Comparison of ENCODE assay signal across 22 cellular contexts in the genomic region with DNA sequence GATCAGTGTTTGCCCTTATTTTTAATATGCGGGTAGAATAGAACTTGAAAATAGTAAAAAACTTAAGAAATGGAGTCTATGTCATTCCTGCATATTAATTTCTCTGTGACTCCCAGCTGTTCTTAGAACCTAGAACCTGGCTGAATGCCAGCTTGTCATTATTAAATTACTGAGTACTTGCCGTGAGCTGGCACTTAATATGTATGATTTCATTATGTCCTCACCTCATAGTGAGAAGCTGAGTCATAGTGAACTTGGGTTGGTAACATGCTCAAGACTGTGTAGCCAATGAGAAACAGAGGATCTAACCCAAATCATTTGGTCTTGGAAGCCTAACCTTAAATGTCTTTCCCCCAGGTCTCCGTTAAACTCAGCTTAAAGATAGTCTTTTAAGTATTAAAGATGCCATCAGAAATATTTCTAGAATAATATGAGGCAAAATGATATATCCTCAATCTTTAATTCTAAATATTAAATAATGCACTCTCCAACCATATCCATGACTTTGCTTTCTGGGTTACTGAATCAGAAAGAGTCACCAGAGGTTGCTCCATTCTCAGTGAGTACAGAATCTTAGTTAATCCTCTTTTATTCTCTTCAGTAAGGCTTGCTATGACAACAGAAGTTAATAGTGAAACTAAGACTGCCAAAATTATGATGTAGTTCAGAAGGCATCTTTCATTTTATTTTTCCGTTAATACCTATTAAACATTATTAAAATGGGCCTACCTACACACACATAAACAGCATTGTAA. TPM values are rescaled to one million over a fixed set of nuclear protein-coding genes. Genes with fewer than 3 reads are reported as not detected.
DNase-seq lines count a peak whose midpoint lies in the region; ATAC-seq and TF ChIP-seq lines count a peak whose summit lies in the region.
"Had no signal": no experiment of that assay in that cellular context is flagged by ENCODE, and none has a peak within 500 bp of the region (broad histone marks: within the 10 kb centered on the region; RNA-seq: fewer than 3 reads in every experiment).

No MANE protein-coding gene starts in this region.

- H3K4me3 Mint-ChIP-seq in GM23338 = no peak overlapping the region
- H3K4me3 Mint-ChIP-seq: activated naive CD4-positive, alpha-beta T cell treated with anti-CD3 and anti-CD28 coated beads, Interleukin-2, amount 10 ng/mL, durations not matched to agents 7 days and 5 days; H9; stimulated activated naive CD8-positive, alpha-beta T cell treated with anti-CD3 and anti-CD28 coated beads, Interleukin-15, amount 100 ng/mL, for 72 hours; T-helper 17 cell had no signal

- H4K20me1 ChIP-seq in GM23338 (replicated peaks; ENCODE audit: insufficient read depth) = no peaks in the 10 kb centered on the region

- no peak overlapping the region for H3K4me2 ChIP-seq in GM23338

- TF ChIP-seq CTCF in cardiac fibroblast (IDR thresholded peaks at IDR 0.05; ENCODE audit: low read depth, low read length) (no peak), GM23338 (conservative IDR thresholded peaks at IDR 0.05; ENCODE audit: low read depth in 2 of 2) (no peak)

- H3K27ac Mint-ChIP-seq in GM23338 = no peak overlapping the region
- H3K27ac Mint-ChIP-seq: activated naive CD4-positive, alpha-beta T cell treated with anti-CD3 and anti-CD28 coated beads, Interleukin-2, amount 10 ng/mL, durations not matched to agents 7 days and 5 days; H9; stimulated activated naive CD8-positive, alpha-beta T cell treated with anti-CD3 and anti-CD28 coated beads, Interleukin-15, amount 100 ng/mL, for 72 hours; T-helper 17 cell had no signal

- H3K4me1 Mint-ChIP-seq in GM23338 = no peaks in the 10 kb centered on the region
- H3K4me1 Mint-ChIP-seq: activated naive CD4-positive, alpha-beta T cell treated with anti-CD3 and anti-CD28 coated beads, Interleukin-2, amount 10 ng/mL, durations not matched to agents 7 days and 5 days; H9; stimulated activated naive CD8-positive, alpha-beta T cell treated with anti-CD3 and anti-CD28 coated beads, Interleukin-15, amount 100 ng/mL, for 72 hours; T-helper 17 cell had no signal

- H3K36me3 ChIP-seq in GM23338 (ENCODE audit: insufficient read depth) = no peaks in the 10 kb centered on the region
- H3K36me3 ChIP-seq: cardiac muscle cell, pancreas, vagina had no signal

- no peaks in the 10 kb centered on the region for H3K27me3 Mint-ChIP-seq in GM23338 (ENCODE audit: insufficient read depth, low read depth, poor library complexity)
- H3K27me3 Mint-ChIP-seq: activated naive CD4-positive, alpha-beta T cell treated with anti-CD3 and anti-CD28 coated beads, Interleukin-2, amount 10 ng/mL, durations not matched to agents 7 days and 5 days; stimulated activated naive CD8-positive, alpha-beta T cell treated with anti-CD3 and anti-CD28 coated beads, Interleukin-15, amount 100 ng/mL, for 72 hours; T-helper 17 cell had no signal

- H3K79me2 ChIP-seq in GM23338 (replicated peaks; ENCODE audit: insufficient read depth) = no peaks in the 10 kb centered on the region

- ATAC-seq in GM23338 (no peak), GM21825 (IDR thresholded peaks at IDR 0.05; ENCODE audit: unreplicated experiment) (no peak), GM21737 (IDR thresholded peaks at IDR 0.05; ENCODE audit: unreplicated experiment) (no peak), GM19397 (IDR thresholded peaks at IDR 0.05; ENCODE audit: unreplicated experiment) (no peak)
- ATAC-seq: activated CD4-positive, CD25-positive, alpha-beta regulatory T cell treated with anti-CD3 and anti-CD28 coated beads, Interleukin-2, amount 50 U/mL, for 24 hours; K562; mucosa of descending colon; stimulated activated naive CD8-positive, alpha-beta T cell treated with anti-CD3 and anti-CD28 coated beads, Interleukin-15, amount 100 ng/mL, for 72 hours; T-helper 17 cell had no signal

- H3K36me3 Mint-ChIP-seq in GM23338 (ENCODE audit: low read depth) = peaks cover 7% of the 10 kb centered on the region; the same call in 2 of the 3 replicates
- H3K36me3 Mint-ChIP-seq: activated naive CD4-positive, alpha-beta T cell treated with anti-CD3 and anti-CD28 coated beads, Interleukin-2, amount 10 ng/mL, durations not matched to agents 7 days and 5 days had no signal

- H3K27ac ChIP-seq in GM23338 (ENCODE audit: low read depth) = no peak overlapping the region
- H3K27ac ChIP-seq: cardiac muscle cell, pancreas, vagina had no signal

- H3K27me3 ChIP-seq in GM23338 (ENCODE audit: insufficient read depth) = no peaks in the 10 kb centered on the region
- H3K27me3 ChIP-seq: cardiac muscle cell, pancreas, vagina had no signal

- DNase-seq in EL (peak; percentile 18), NCI-H1105 treated with DMSO at 0.1 percent for 48 hours (lab: John Stamatoyannopoulos, UW) (peak; percentile 44), cardiac fibroblast (ENCODE audit: low read depth in 2 of 2) (peak; percentile 8 to 49), kidney glomerular epithelial cell (lab: John Stamatoyannopoulos, UW) (peak; percentile 23), GM23338 (ENCODE audit: low spot score) (no peak)
- DNase-seq: activated naive CD4-positive, alpha-beta T cell treated with anti-CD3 and anti-CD28 coated beads, Interleukin-2, amount 10 ng/mL, durations not matched to agents 7 days and 5 days; DND-41; effector memory CD4-positive, alpha-beta T cell; H9; mucosa of descending colon; NCI-H146; NCI-H510A treated with DMSO at 0.1 percent for 48 hours; pancreas; stimulated activated naive CD8-positive, alpha-beta T cell treated with anti-CD3 and anti-CD28 coated beads, Interleukin-15, amount 100 ng/mL, for 72 hours; T-helper 17 cell had no signal

- no peaks in the 10 kb centered on the region for H3F3A ChIP-seq in GM23338 (replicated peaks; ENCODE audit: low read depth)

- H3K4me3 ChIP-seq in cardiac fibroblast (replicated peaks in 1 of 2; ENCODE audit: low read depth in 2 of 2, low read length in 2 of 2) (no peak overlapping the region), GM23338 (no peak overlapping the region)
- H3K4me3 ChIP-seq: cardiac muscle cell, K562, mucosa of descending colon, pancreas, vagina had no signal

- no peak overlapping the region for H2AFZ ChIP-seq in GM23338

- H3K4me1 ChIP-seq in GM23338 (ENCODE audit: insufficient read depth) = no peaks in the 10 kb centered on the region
- H3K4me1 ChIP-seq: vagina had no signal

- H3K9me3 Mint-ChIP-seq in GM23338 = peaks cover 11% of the 10 kb centered on the region; the same call in 2 of the 3 replicates
- H3K9me3 Mint-ChIP-seq: activated naive CD4-positive, alpha-beta T cell treated with anti-CD3 and anti-CD28 coated beads, Interleukin-2, amount 10 ng/mL, durations not matched to agents 7 days and 5 days; stimulated activated naive CD8-positive, alpha-beta T cell treated with anti-CD3 and anti-CD28 coated beads, Interleukin-15, amount 100 ng/mL, for 72 hours had no signal

- H3K9me2 ChIP-seq in GM23338 (ENCODE audit: insufficient read depth) = peaks cover 5% of the 10 kb centered on the region; the same call in 1 of the 2 replicates

TF ChIP-seq in GM23338, 12 proteins besides CTCF, POLR2A, EP300 and RAD21 (continues in another document):
- no peak for TF ChIP-seq POLR2AphosphoS5 (IDR thresholded peaks at IDR 0.05; ENCODE audit: low read depth)
- TF ChIP-seq ZNF114 (CRISPR knock-in tag; IDR thresholded peaks at IDR 0.05) = no peak

RNA-seq across cellular contexts. Expression of a gene that starts 58.6 kb away (rescaled TPM):
- 0.39 and 2.4 TPM in 2 replicates for total RNA-seq in GM23338 (2014; rRNA removed; shearing (Covaris generic))
- 0.18 and 0.56 TPM in 2 replicates for polyA plus RNA-seq in GM23338 (2016; fragmentation: Nextera tagmentation; extraction: Ambion mirVana)
- total RNA-seq: H9, K562, T-helper 17 cell had no signal
- polyA plus RNA-seq: cardiac muscle cell, K562 had no signal
